27 cellular contexts compared by ENCODE assay signal in the genomic region with DNA sequence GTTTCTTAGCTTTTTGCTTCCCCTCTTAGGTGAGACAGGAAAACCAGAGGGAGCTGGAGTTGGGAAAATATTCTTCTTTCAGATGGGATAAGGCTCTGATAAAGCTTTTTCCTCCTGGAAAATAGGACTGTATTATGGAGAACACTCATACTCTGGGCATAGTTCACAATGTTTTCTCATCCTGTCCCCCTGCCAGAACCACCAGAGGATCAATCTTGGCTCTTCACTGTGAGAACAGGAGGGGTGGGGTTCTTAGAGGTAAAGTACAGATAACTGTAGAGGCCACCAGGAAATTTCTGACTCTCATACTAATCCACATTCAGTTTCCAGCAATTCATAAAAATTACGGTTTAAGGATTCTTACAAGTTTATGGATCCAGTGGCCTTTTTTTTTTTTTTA.
"Had no signal": no experiment of that assay in that cellular context is flagged by ENCODE, and none has a peak within 500 bp of the region (broad histone marks: within the 10 kb centered on the region; RNA-seq: fewer than 3 reads in every experiment).

No MANE protein-coding gene starts in this region.

- ATAC-seq: activated CD8-positive, alpha-beta T cell treated with anti-CD3 and anti-CD28 coated beads, Interleukin-2, amount 10 ng/mL, durations not matched to agents 7 days and 5 days had no signal

- H3K4me3 ChIP-seq: ascending aorta, cardiac muscle cell, SK-N-MC had no signal

- H3K27ac ChIP-seq: ascending aorta, cardiac muscle cell, KMS-11, SK-N-MC had no signal

- H3K9me3 Mint-ChIP-seq: activated CD4-positive, alpha-beta T cell treated with anti-CD3 and anti-CD28 coated beads, Interleukin-2, amount 10 ng/mL, durations not matched to agents 7 days and 5 days; activated naive CD4-positive, alpha-beta T cell treated with anti-CD3 and anti-CD28 coated beads, Interleukin-2, amount 50 U/mL, for 24 hours; activated naive CD8-positive, alpha-beta T cell treated with anti-CD3 and anti-CD28 coated beads, Interleukin-2, amount 10 ng/mL, durations not matched to agents 7 days and 5 days; activated T-cell treated with anti-CD3 and anti-CD28 coated beads, Interleukin-2, amount 50 U/mL, for 24 hours; activated T-helper 2 cell treated with anti-CD3 and anti-CD28 coated beads, Interferon-gamma antibody, Interleukin-2, Interleukin-4, amounts not matched to agents 10 μg/mL and 5 μg/mL and 100 μg/mL, durations not matched to agents 14 hours and 24 hours and 36 hours; central memory CD8-positive, alpha-beta T cell had no signal

- H3K27ac Mint-ChIP-seq: activated CD4-positive, alpha-beta T cell treated with anti-CD3 and anti-CD28 coated beads, Interleukin-2, amount 10 ng/mL, durations not matched to agents 7 days and 5 days; activated CD8-positive, alpha-beta T cell treated with anti-CD3 and anti-CD28 coated beads, Interleukin-2, amount 10 ng/mL, durations not matched to agents 7 days and 5 days; activated naive CD4-positive, alpha-beta T cell treated with anti-CD3 and anti-CD28 coated beads, Interleukin-2, amount 50 U/mL, for 24 hours; activated naive CD8-positive, alpha-beta T cell treated with anti-CD3 and anti-CD28 coated beads, Interleukin-2, amount 10 ng/mL, durations not matched to agents 7 days and 5 days; activated T-cell treated with anti-CD3 and anti-CD28 coated beads, Interleukin-2, amount 50 U/mL, for 24 hours; activated T-helper 2 cell treated with anti-CD3 and anti-CD28 coated beads, Interferon-gamma antibody, Interleukin-2, Interleukin-4, amounts not matched to agents 10 μg/mL and 5 μg/mL and 100 μg/mL, durations not matched to agents 14 hours and 24 hours and 36 hours had no signal

- H3K9ac ChIP-seq: KMS-11 had no signal

- H3K4me1 ChIP-seq: ascending aorta had no signal

- H3K27me3 ChIP-seq: ascending aorta, cardiac muscle cell had no signal

- FAIRE-seq: TTC549 had no signal

- H3K36me3 Mint-ChIP-seq: activated naive CD4-positive, alpha-beta T cell treated with anti-CD3 and anti-CD28 coated beads, Interleukin-2, amount 50 U/mL, for 24 hours; activated naive CD8-positive, alpha-beta T cell treated with anti-CD3 and anti-CD28 coated beads, Interleukin-2, amount 10 ng/mL, durations not matched to agents 7 days and 5 days had no signal

- H3K36me3 ChIP-seq: ascending aorta, cardiac muscle cell had no signal

- H3K9me3 ChIP-seq: ascending aorta had no signal

- H3K4me3 Mint-ChIP-seq: activated CD4-positive, alpha-beta T cell treated with anti-CD3 and anti-CD28 coated beads, Interleukin-2, amount 10 ng/mL, durations not matched to agents 7 days and 5 days; activated CD8-positive, alpha-beta T cell treated with anti-CD3 and anti-CD28 coated beads, Interleukin-2, amount 10 ng/mL, durations not matched to agents 7 days and 5 days; activated naive CD4-positive, alpha-beta T cell treated with anti-CD3 and anti-CD28 coated beads, Interleukin-2, amount 50 U/mL, for 24 hours; activated naive CD8-positive, alpha-beta T cell treated with anti-CD3 and anti-CD28 coated beads, Interleukin-2, amount 10 ng/mL, durations not matched to agents 7 days and 5 days; activated T-cell treated with anti-CD3 and anti-CD28 coated beads, Interleukin-2, amount 50 U/mL, for 24 hours; central memory CD8-positive, alpha-beta T cell had no signal

- H3K4me2 ChIP-seq: KMS-11 had no signal

- H3K27me3 Mint-ChIP-seq: activated CD4-positive, alpha-beta T cell treated with anti-CD3 and anti-CD28 coated beads, Interleukin-2, amount 10 ng/mL, durations not matched to agents 7 days and 5 days; activated naive CD4-positive, alpha-beta T cell treated with anti-CD3 and anti-CD28 coated beads, Interleukin-2, amount 50 U/mL, for 24 hours; activated naive CD8-positive, alpha-beta T cell treated with anti-CD3 and anti-CD28 coated beads, Interleukin-2, amount 10 ng/mL, durations not matched to agents 7 days and 5 days; activated T-cell treated with anti-CD3 and anti-CD28 coated beads, Interleukin-2, amount 50 U/mL, for 24 hours; central memory CD8-positive, alpha-beta T cell had no signal

- DNase-seq: activated CD4-positive, alpha-beta T cell treated with anti-CD3 and anti-CD28 coated beads, Interleukin-2, amount 10 ng/mL, durations not matched to agents 7 days and 5 days; activated CD4-positive, alpha-beta T cell treated with anti-CD3 and anti-CD28 coated beads, Interleukin-2, amount 50 U/mL, for 48 hours; activated CD8-positive, alpha-beta T cell treated with anti-CD3 and anti-CD28 coated beads, Interleukin-2, amount 10 ng/mL, durations not matched to agents 7 days and 5 days; activated gamma-delta T cell; activated naive CD4-positive, alpha-beta T cell treated with Interleukin-2 at 50 U/mL for 16 hours; activated naive CD8-positive, alpha-beta T cell treated with anti-CD3 and anti-CD28 coated beads, Interleukin-2, amount 10 ng/mL, durations not matched to agents 7 days and 5 days; activated T-cell treated with anti-CD3 and anti-CD28 coated beads, Interleukin-2, amount 50 U/mL, for 24 hours; amygdala; MM.1S; MV-4-11; NCI-H1092; NCI-H1436 treated with DMSO at 0.1 percent for 48 hours; NCI-H1694 treated with DMSO at 0.1 percent for 48 hours; NCI-H2029; NCI-H510A; NCI-H526; NCI-H748 treated with DMSO at 0.1 percent for 48 hours; OCI-M1; Right ventricle myocardium superior had no signal

- H3K4me1 Mint-ChIP-seq: activated CD4-positive, alpha-beta T cell treated with anti-CD3 and anti-CD28 coated beads, Interleukin-2, amount 10 ng/mL, durations not matched to agents 7 days and 5 days; activated naive CD4-positive, alpha-beta T cell treated with anti-CD3 and anti-CD28 coated beads, Interleukin-2, amount 50 U/mL, for 24 hours; activated naive CD8-positive, alpha-beta T cell treated with anti-CD3 and anti-CD28 coated beads, Interleukin-2, amount 10 ng/mL, durations not matched to agents 7 days and 5 days; central memory CD8-positive, alpha-beta T cell had no signal
